9 cellular contexts compared by ENCODE assay signal in genomic region chr16:74726736-74727135, GRCh38. TPM values are rescaled to one million over a fixed set of nuclear protein-coding genes. Genes with fewer than 3 reads are reported as not detected.
DNase-seq lines count a peak whose midpoint lies in the region; ATAC-seq, FAIRE-seq and TF ChIP-seq lines count a peak whose summit lies in the region.
"Had no signal": no experiment of that assay in that cellular context is flagged by ENCODE, and none has a peak within 500 bp of the region (broad histone marks: within the 10 kb centered on the region; RNA-seq: fewer than 3 reads in every experiment).

No MANE protein-coding gene starts in this region.

- TF ChIP-seq CTCF in MM.1S (IDR thresholded peaks at IDR 0.05; ENCODE audit: low read length), result peak; percentile 55
- peak; percentile 46 for TF ChIP-seq CTCF in astrocyte of the cerebellum (IDR thresholded peaks at IDR 0.05; ENCODE audit: low read depth, low read length, missing control alignments)
- peak; percentile 81 for TF ChIP-seq CTCF in neutrophil (IDR thresholded peaks at IDR 0.05)
- no peak for TF ChIP-seq CTCF in GM13976 (IDR thresholded peaks at IDR 0.05; ENCODE audit: borderline replicate concordance, control extremely low read depth, extremely low read depth, insufficient read depth, missing control alignments)

- no peak for ATAC-seq in GM21423 (IDR thresholded peaks at IDR 0.05; ENCODE audit: unreplicated experiment)

- H3K27me3 ChIP-seq in MM.1S (replicated peaks; ENCODE audit: insufficient read depth, low read length) (no peaks in the 10 kb centered on the region), neutrophil (no peaks in the 10 kb centered on the region)

- in situ Hi-C loops in astrocyte of the cerebellum (cut with HindIII; ENCODE audit: low sequenced_read_pairs) (no loop called here), GM13976 (cut with MboI; ENCODE audit: low sequenced_read_pairs, unreplicated experiment) (no loop called here)

- no peak for TF ChIP-seq POLR2A in H54 (IDR thresholded peaks at IDR 0.05; ENCODE audit: low read depth, low read length)

- peak; percentile 34 for DNase-seq in ELR (ENCODE audit: low read depth)
- peak; percentile 18 for DNase-seq in MM.1S
- DNase-seq in astrocyte of the cerebellum (ENCODE audit: low read depth), result no peak
- no peak for DNase-seq in GM13976 (ENCODE audit: low spot score)
- DNase-seq in H54 (ENCODE audit: insufficient read length, low spot score), result no peak
- no peak for DNase-seq in SK-N-DZ (ENCODE audit: low spot score)

- H3K9me2 ChIP-seq in MM.1S (replicated peaks; ENCODE audit: insufficient read depth, low read length), result no peaks in the 10 kb centered on the region

- H3K4me3 ChIP-seq in MM.1S (ENCODE audit: low read length), result no peak overlapping the region
- H3K4me3 ChIP-seq in astrocyte of the cerebellum (ENCODE audit: low read depth, low read length), result no peak overlapping the region
- H3K4me3 ChIP-seq in neutrophil (ENCODE audit: low read depth in 1 of 2, low read length in 1 of 2), result no peak overlapping the region
- H3K4me3 ChIP-seq: HAP-1 had no signal

- H3K9me3 ChIP-seq in MM.1S (replicated peaks; ENCODE audit: insufficient read depth, low read length), result no peaks in the 10 kb centered on the region
- H3K9me3 ChIP-seq in neutrophil, result no peaks in the 10 kb centered on the region

- H2AFZ ChIP-seq in MM.1S (ENCODE audit: low read length), result no peak overlapping the region

- FAIRE-seq in H54 (lab: Jason Lieb, UNC), result no peak

- H3K4me1 ChIP-seq in MM.1S (ENCODE audit: low read length) (no peaks in the 10 kb centered on the region), neutrophil (ENCODE audit: control insufficient read depth in 1 of 2, insufficient read depth in 1 of 2, low read depth in 1 of 2, low read length in 1 of 2) (peaks cover 0 to 5% of the 10 kb centered on the region in 2 experiments)
- H3K4me1 ChIP-seq: HAP-1 had no signal

- H3K4me2 ChIP-seq in MM.1S (ENCODE audit: low read depth, low read length), result no peak overlapping the region

- H3K27ac ChIP-seq in MM.1S (ENCODE audit: low read length) (no peak overlapping the region), neutrophil (no peak overlapping the region)

- H3K9ac ChIP-seq in MM.1S (ENCODE audit: low read length), result no peak overlapping the region

- H3K36me3 ChIP-seq in MM.1S (replicated peaks; ENCODE audit: insufficient read depth, low read length), result no peaks in the 10 kb centered on the region
- no peaks in the 10 kb centered on the region for H3K36me3 ChIP-seq in neutrophil
- H3K36me3 ChIP-seq: HAP-1 had no signal

- no peaks in the 10 kb centered on the region for H3F3A ChIP-seq in MM.1S (ENCODE audit: insufficient read depth, low read length)

- H4K20me1 ChIP-seq in MM.1S (ENCODE audit: insufficient read depth, low read length), result no peaks in the 10 kb centered on the region

- no peaks in the 10 kb centered on the region for H3K79me2 ChIP-seq in MM.1S (ENCODE audit: low read length)

RNA-seq across cellular contexts. Expression of gene MLKL, which starts 26.1 kb away (rescaled TPM):
- polyA plus RNA-seq in SK-N-DZ (2014; cell fraction: cytosol; rRNA removed), result not detected in 2 replicates
- not detected in 2 replicates for polyA plus RNA-seq in SK-N-DZ (2014; cell fraction: nucleus; rRNA removed)

RNA-seq across cellular contexts. Expression of gene FA2H, which starts 47.9 kb away (rescaled TPM):
- not detected in 2 replicates for polyA plus RNA-seq in SK-N-DZ (2014; cell fraction: cytosol; rRNA removed)
- not detected in 2 replicates for polyA plus RNA-seq in SK-N-DZ (2014; cell fraction: nucleus; rRNA removed)

Comparison
In these comparisons a context has a peak if more than half of its experiments do, and no peak if none do; other contexts are left out.
1. DNase-seq: peak in ELR (single experiment) and MM.1S (single experiment); none in astrocyte of the cerebellum (single experiment), GM13976 (single experiment), H54 (single experiment) and SK-N-DZ (single experiment).